In genomic region chr19:48258350-48258749, GRCh38 we compare ENCODE assay signal across 9 cellular contexts. TPM values are rescaled to one million over a fixed set of nuclear protein-coding genes. Genes with fewer than 3 reads are reported as not detected.
DNase-seq lines count a peak whose midpoint lies in the region; ATAC-seq and TF ChIP-seq lines count a peak whose summit lies in the region.
"Had no signal": no experiment of that assay in that cellular context is flagged by ENCODE, and none has a peak within 500 bp of the region (broad histone marks: within the 10 kb centered on the region; RNA-seq: fewer than 3 reads in every experiment).

No MANE protein-coding gene starts in this region.

- H3K9me3 ChIP-seq in WERI-Rb-1 (ENCODE audit: severe bottlenecking), result no peaks in the 10 kb centered on the region

- H3K36me3 ChIP-seq in WERI-Rb-1, result no peaks in the 10 kb centered on the region

- peaks cover 26% of the 10 kb centered on the region for H3K36me3 Mint-ChIP-seq in activated CD4-positive, alpha-beta T cell treated with anti-CD3 and anti-CD28 coated beads, Interleukin-2, amount 10 ng/mL, durations not matched to agents 7 days and 5 days (ENCODE audit: low read depth)
- H3K36me3 Mint-ChIP-seq in effector memory CD8-positive, alpha-beta T cell (ENCODE audit: insufficient read depth), result peaks cover 6% of the 10 kb centered on the region
- peaks cover 0 to 4% of the 10 kb centered on the region in 2 donors for H3K36me3 Mint-ChIP-seq in stimulated activated naive B cell treated with anti-CD40 and anti-IgM and Interleukin-4, amounts not matched to agents 10 μg/mL and 1 μg/mL and 100 μg/mL, for 72 hours

- CTCF ChIA-PET in activated CD4-positive, alpha-beta T cell treated with anti-CD3 and anti-CD28 coated beads, Interleukin-2, amount 10 ng/mL, durations not matched to agents 7 days and 5 days (lab: Charles Lee), result interaction anchor here (0.6 to 1.3 kb wide), 4 partner anchors 8 to 88 kb away, joined by 3 read pairs; a partner anchor contains a TSS

- no peaks in the 10 kb centered on the region for H3K27me3 ChIP-seq in WERI-Rb-1 (ENCODE audit: insufficient read depth, low read depth, severe bottlenecking)

- DNase-seq in activated CD4-positive, alpha-beta T cell treated with anti-CD3 and anti-CD28 coated beads, Interleukin-2, amount 10 ng/mL, durations not matched to agents 7 days and 5 days, result peak; percentile 33
- no peak for DNase-seq in activated CD4-positive, alpha-beta T cell treated with anti-CD3 and anti-CD28 coated beads for 1 hour
- DNase-seq in OCI-M2 (lab: John Stamatoyannopoulos, UW; ENCODE audit: unreplicated experiment), result peak; percentile 28
- no peak for DNase-seq in effector memory CD8-positive, alpha-beta T cell
- no peak for DNase-seq in stimulated activated naive B cell treated with anti-CD40 and anti-IgM and Interleukin-4, amounts not matched to agents 10 μg/mL and 1 μg/mL and 100 μg/mL, for 72 hours
- DNase-seq in WERI-Rb-1, result no peak
- DNase-seq in NCI-H748 (lab: John Stamatoyannopoulos, UW; ENCODE audit: unreplicated experiment), result no peak
- DNase-seq: NCI-H82 had no signal

- POLR2A ChIA-PET in activated CD4-positive, alpha-beta T cell treated with anti-CD3 and anti-CD28 coated beads, Interleukin-2, amount 10 ng/mL, durations not matched to agents 7 days and 5 days (lab: Charles Lee), result no interaction called here

- H3K4me1 Mint-ChIP-seq in activated CD4-positive, alpha-beta T cell treated with anti-CD3 and anti-CD28 coated beads, Interleukin-2, amount 10 ng/mL, durations not matched to agents 7 days and 5 days, result peaks cover 59% of the 10 kb centered on the region
- peaks cover 24 to 41% of the 10 kb centered on the region in 2 donors for H3K4me1 Mint-ChIP-seq in effector memory CD8-positive, alpha-beta T cell (ENCODE audit: low read depth in 2 of 2)
- H3K4me1 Mint-ChIP-seq in stimulated activated naive B cell treated with anti-CD40 and anti-IgM and Interleukin-4, amounts not matched to agents 10 μg/mL and 1 μg/mL and 100 μg/mL, for 72 hours, result peaks cover 15 to 33% of the 10 kb centered on the region in 2 donors

- H3K4me3 Mint-ChIP-seq in activated CD4-positive, alpha-beta T cell treated with anti-CD3 and anti-CD28 coated beads, Interleukin-2, amount 10 ng/mL, durations not matched to agents 7 days and 5 days, result peak overlapping the region; percentile 79
- peak overlapping the region; percentile 72 to 85 for H3K4me3 Mint-ChIP-seq in effector memory CD8-positive, alpha-beta T cell
- peak overlapping the region; percentile 83 to 85 for H3K4me3 Mint-ChIP-seq in stimulated activated naive B cell treated with anti-CD40 and anti-IgM and Interleukin-4, amounts not matched to agents 10 μg/mL and 1 μg/mL and 100 μg/mL, for 72 hours

- TF ChIP-seq CTCF in WERI-Rb-1 (IDR thresholded peaks at IDR 0.05; ENCODE audit: low read depth, low read length), result no peak

- H3K27me3 Mint-ChIP-seq in activated CD4-positive, alpha-beta T cell treated with anti-CD3 and anti-CD28 coated beads, Interleukin-2, amount 10 ng/mL, durations not matched to agents 7 days and 5 days, result no peaks in the 10 kb centered on the region
- H3K27me3 Mint-ChIP-seq in effector memory CD8-positive, alpha-beta T cell, result no peaks in the 10 kb centered on the region
- no peaks in the 10 kb centered on the region for H3K27me3 Mint-ChIP-seq in stimulated activated naive B cell treated with anti-CD40 and anti-IgM and Interleukin-4, amounts not matched to agents 10 μg/mL and 1 μg/mL and 100 μg/mL, for 72 hours

- no peak overlapping the region for H3K4me3 ChIP-seq in WERI-Rb-1 (ENCODE audit: low read depth, low read length)

- H3K27ac ChIP-seq in WERI-Rb-1, result no peak overlapping the region

- peak overlapping the region; percentile 96 for H3K27ac Mint-ChIP-seq in activated CD4-positive, alpha-beta T cell treated with anti-CD3 and anti-CD28 coated beads, Interleukin-2, amount 10 ng/mL, durations not matched to agents 7 days and 5 days
- H3K27ac Mint-ChIP-seq in effector memory CD8-positive, alpha-beta T cell, result peak overlapping the region; percentile 61 to 76
- peak overlapping the region; percentile 94 for H3K27ac Mint-ChIP-seq in stimulated activated naive B cell treated with anti-CD40 and anti-IgM and Interleukin-4, amounts not matched to agents 10 μg/mL and 1 μg/mL and 100 μg/mL, for 72 hours

- no peak for ATAC-seq in effector memory CD8-positive, alpha-beta T cell (replicated peaks)
- no peak for ATAC-seq in stimulated activated naive B cell treated with anti-CD40 and anti-IgM and Interleukin-4, amounts not matched to agents 10 μg/mL and 1 μg/mL and 100 μg/mL, for 72 hours (replicated peaks)
- ATAC-seq in GM18858 (IDR thresholded peaks at IDR 0.05; ENCODE audit: unreplicated experiment), result no peak

- H3K9me3 Mint-ChIP-seq in activated CD4-positive, alpha-beta T cell treated with anti-CD3 and anti-CD28 coated beads, Interleukin-2, amount 10 ng/mL, durations not matched to agents 7 days and 5 days, result no peaks in the 10 kb centered on the region
- no peaks in the 10 kb centered on the region for H3K9me3 Mint-ChIP-seq in effector memory CD8-positive, alpha-beta T cell
- no peaks in the 10 kb centered on the region for H3K9me3 Mint-ChIP-seq in stimulated activated naive B cell treated with anti-CD40 and anti-IgM and Interleukin-4, amounts not matched to agents 10 μg/mL and 1 μg/mL and 100 μg/mL, for 72 hours

RNA-seq across cellular contexts. Expression of gene CARD8, which starts 2.6 kb away (rescaled TPM):
- total RNA-seq in activated CD4-positive, alpha-beta T cell treated with anti-CD3 and anti-CD28 coated beads, Interleukin-2, amount 10 ng/mL, durations not matched to agents 7 days and 5 days, result 100 to 1,000 TPM; 174 to 189 TPM

RNA-seq across cellular contexts. Expression of gene ZNF114, which starts 11.5 kb away (rescaled TPM):
- not detected for total RNA-seq in activated CD4-positive, alpha-beta T cell treated with anti-CD3 and anti-CD28 coated beads, Interleukin-2, amount 10 ng/mL, durations not matched to agents 7 days and 5 days

Comparison
In these comparisons a context has a peak if more than half of its experiments do, and no peak if none do; other contexts are left out.
1. DNase-seq: peak in activated CD4-positive, alpha-beta T cell treated with anti-CD3 and anti-CD28 coated beads, Interleukin-2, amount 10 ng/mL, durations not matched to agents 7 days and 5 days (single experiment) and OCI-M2 (single experiment); none in activated CD4-positive, alpha-beta T cell treated with anti-CD3 and anti-CD28 coated beads for 1 hour (single experiment), effector memory CD8-positive, alpha-beta T cell (0 of 3), stimulated activated naive B cell treated with anti-CD40 and anti-IgM and Interleukin-4, amounts not matched to agents 10 μg/mL and 1 μg/mL and 100 μg/mL, for 72 hours (single experiment), WERI-Rb-1 (single experiment) and NCI-H748 (single experiment).
2. Peak in every context shown above with its lines, with median percentiles within 50 percentile points of each other: H3K27ac Mint-ChIP-seq and H3K4me3 Mint-ChIP-seq.